Comparison of ENCODE assay signal across 15 cellular contexts in the genomic region with DNA sequence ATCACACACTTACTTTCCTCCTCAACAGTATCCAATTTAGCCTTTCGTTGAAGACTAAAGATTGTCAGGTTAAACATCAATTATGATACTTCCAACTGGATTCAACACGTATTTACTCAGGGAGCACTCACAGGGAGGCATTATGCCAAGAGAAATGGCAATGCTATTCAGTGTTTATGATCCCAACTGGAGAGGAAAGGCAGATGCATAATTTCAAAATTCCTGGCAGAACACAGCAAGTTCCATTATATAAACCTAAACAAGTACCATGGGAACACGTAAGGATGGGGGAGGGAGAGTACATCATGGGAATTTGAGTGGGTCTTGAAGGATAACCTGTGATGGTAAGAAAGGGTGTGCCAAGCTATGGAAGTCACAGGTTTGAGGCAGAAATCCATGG.
DNase-seq lines count a peak whose midpoint lies in the region; ATAC-seq and TF ChIP-seq lines count a peak whose summit lies in the region.
"Had no signal": no experiment of that assay in that cellular context is flagged by ENCODE, and none has a peak within 500 bp of the region (broad histone marks: within the 10 kb centered on the region; RNA-seq: fewer than 3 reads in every experiment).

No MANE protein-coding gene starts in this region.

- H3K27me3 Mint-ChIP-seq in activated CD4-positive, alpha-beta memory T cell treated with anti-CD3 and anti-CD28 coated beads, Interleukin-2, amount 10 ng/mL, durations not matched to agents 7 days and 5 days: peaks cover 7% of the 10 kb centered on the region

- TF ChIP-seq CTCF in fibroblast of villous mesenchyme (IDR thresholded peaks at IDR 0.05; ENCODE audit: insufficient read depth, low read depth, low read length): no peak

- no peak overlapping the region for H3K27ac Mint-ChIP-seq in activated CD4-positive, alpha-beta memory T cell treated with anti-CD3 and anti-CD28 coated beads, Interleukin-2, amount 10 ng/mL, durations not matched to agents 7 days and 5 days
- H3K27ac Mint-ChIP-seq: activated T-helper 17 cell treated with anti-CD3 and anti-CD28 coated beads, Interleukin-2, amount 50 U/mL, for 72 hours; CD4-positive, alpha-beta memory T cell had no signal

- no peaks in the 10 kb centered on the region for H3K36me3 Mint-ChIP-seq in activated CD4-positive, alpha-beta memory T cell treated with anti-CD3 and anti-CD28 coated beads, Interleukin-2, amount 10 ng/mL, durations not matched to agents 7 days and 5 days (ENCODE audit: low read depth)
- H3K36me3 Mint-ChIP-seq: CD4-positive, alpha-beta memory T cell had no signal

- no peak overlapping the region for H3K4me3 Mint-ChIP-seq in activated CD4-positive, alpha-beta memory T cell treated with anti-CD3 and anti-CD28 coated beads, Interleukin-2, amount 10 ng/mL, durations not matched to agents 7 days and 5 days
- H3K4me3 Mint-ChIP-seq: activated T-helper 17 cell treated with anti-CD3 and anti-CD28 coated beads, Interleukin-2, amount 50 U/mL, for 72 hours; CD4-positive, alpha-beta memory T cell had no signal

- no peaks in the 10 kb centered on the region for H3K9me3 Mint-ChIP-seq in activated CD4-positive, alpha-beta memory T cell treated with anti-CD3 and anti-CD28 coated beads, Interleukin-2, amount 10 ng/mL, durations not matched to agents 7 days and 5 days
- H3K9me3 Mint-ChIP-seq: activated T-helper 17 cell treated with anti-CD3 and anti-CD28 coated beads, Interleukin-2, amount 50 U/mL, for 72 hours had no signal

- CTCF ChIA-PET in activated CD4-positive, alpha-beta memory T cell treated with anti-CD3 and anti-CD28 coated beads, Interleukin-2, amount 10 ng/mL, durations not matched to agents 7 days and 5 days (lab: Charles Lee): no interaction called here
- CTCF ChIA-PET in HEK293T (lab: Yijun Ruan, JAX): no interaction called here

- ATAC-seq in HG02938 (IDR thresholded peaks at IDR 0.05; ENCODE audit: unreplicated experiment): no peak
- no peak for ATAC-seq in GM18909 (IDR thresholded peaks at IDR 0.05; ENCODE audit: poor library complexity, unreplicated experiment)
- ATAC-seq: activated T-helper 17 cell treated with anti-CD3 and anti-CD28 coated beads, Interleukin-2, amount 50 U/mL, for 72 hours had no signal

- POLR2A ChIA-PET in activated CD4-positive, alpha-beta memory T cell treated with anti-CD3 and anti-CD28 coated beads, Interleukin-2, amount 10 ng/mL, durations not matched to agents 7 days and 5 days (lab: Charles Lee): no interaction called here
- POLR2A ChIA-PET in HEK293T (lab: Yijun Ruan, JAX): no interaction called here

- H3K4me1 Mint-ChIP-seq in activated CD4-positive, alpha-beta memory T cell treated with anti-CD3 and anti-CD28 coated beads, Interleukin-2, amount 10 ng/mL, durations not matched to agents 7 days and 5 days: no peaks in the 10 kb centered on the region
- H3K4me1 Mint-ChIP-seq: activated T-helper 17 cell treated with anti-CD3 and anti-CD28 coated beads, Interleukin-2, amount 50 U/mL, for 72 hours; CD4-positive, alpha-beta memory T cell had no signal

- DNase-seq in COR-L47 (lab: John Stamatoyannopoulos, UW): peak; percentile 62
- peak; percentile 89 for DNase-seq in NCI-H1105 (lab: John Stamatoyannopoulos, UW)
- peak; percentile 88 for DNase-seq in NCI-H748 (lab: John Stamatoyannopoulos, UW; ENCODE audit: unreplicated experiment)
- DNase-seq in fibroblast of villous mesenchyme (ENCODE audit: low read depth): peak; percentile 51
- DNase-seq in activated CD4-positive, alpha-beta memory T cell treated with anti-CD3 and anti-CD28 coated beads, Interleukin-2, amount 10 ng/mL, durations not matched to agents 7 days and 5 days: no peak
- no peak for DNase-seq in HEK293T (ENCODE audit: extremely low spot score)
- DNase-seq: CD4-positive, alpha-beta memory T cell; hippocampal formation; NCI-H187; occipital lobe; stimulated activated CD4-positive, alpha-beta T cell treated with anti-CD3 and anti-CD28 coated beads, Interleukin-2, amount 100 ng/mL, for 24 hours; T-helper 1 cell had no signal

- no peak overlapping the region for H3K4me3 ChIP-seq in fibroblast of villous mesenchyme (ENCODE audit: low read depth, low read length)

TF ChIP-seq in HEK293T, 16 proteins besides CTCF, POLR2A, EP300 and RAD21:
- TF ChIP-seq TARDBP (IDR thresholded peaks at IDR 0.05) (no peak), L3MBTL2 (conservative IDR thresholded peaks at IDR 0.05) (no peak), FOXA1 (IDR thresholded peaks at IDR 0.05) (no peak), FOXM1 (IDR thresholded peaks at IDR 0.05; ENCODE audit: borderline replicate concordance) (no peak), BHLHE40 (IDR thresholded peaks at IDR 0.05; ENCODE audit: borderline replicate concordance) (no peak), NFRKB (IDR thresholded peaks at IDR 0.05) (no peak), ELF4 (IDR thresholded peaks at IDR 0.05) (no peak), HDGF (IDR thresholded peaks at IDR 0.05; ENCODE audit: borderline replicate concordance) (no peak), SUZ12 (IDR thresholded peaks at IDR 0.05) (no peak), FOXK2 (IDR thresholded peaks at IDR 0.05) (no peak), LEF1 (IDR thresholded peaks at IDR 0.05; ENCODE audit: borderline replicate concordance) (no peak), ARNT (IDR thresholded peaks at IDR 0.05) (no peak), ZNF384 (IDR thresholded peaks at IDR 0.05) (no peak)
- TF ChIP-seq, protein P1, sequence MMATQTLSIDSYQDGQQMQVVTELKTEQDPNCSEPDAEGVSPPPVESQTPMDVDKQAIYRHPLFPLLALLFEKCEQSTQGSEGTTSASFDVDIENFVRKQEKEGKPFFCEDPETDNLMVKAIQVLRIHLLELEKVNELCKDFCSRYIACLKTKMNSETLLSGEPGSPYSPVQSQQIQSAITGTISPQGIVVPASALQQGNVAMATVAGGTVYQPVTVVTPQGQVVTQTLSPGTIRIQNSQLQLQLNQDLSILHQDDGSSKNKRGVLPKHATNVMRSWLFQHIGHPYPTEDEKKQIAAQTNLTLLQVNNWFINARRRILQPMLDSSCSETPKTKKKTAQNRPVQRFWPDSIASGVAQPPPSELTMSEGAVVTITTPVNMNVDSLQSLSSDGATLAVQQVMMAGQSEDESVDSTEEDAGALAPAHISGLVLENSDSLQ (IDR thresholded peaks at IDR 0.05): no peak

Comparison
In these comparisons a context has a peak if more than half of its experiments do, and no peak if none do; other contexts are left out.
1. DNase-seq: peak in COR-L47 (single experiment), NCI-H1105 (single experiment), NCI-H748 (single experiment) and fibroblast of villous mesenchyme (single experiment); none in activated CD4-positive, alpha-beta memory T cell treated with anti-CD3 and anti-CD28 coated beads, Interleukin-2, amount 10 ng/mL, durations not matched to agents 7 days and 5 days (single experiment) and HEK293T (single experiment).